Comparison of ENCODE assay signal across 28 cellular contexts in the genomic region with DNA sequence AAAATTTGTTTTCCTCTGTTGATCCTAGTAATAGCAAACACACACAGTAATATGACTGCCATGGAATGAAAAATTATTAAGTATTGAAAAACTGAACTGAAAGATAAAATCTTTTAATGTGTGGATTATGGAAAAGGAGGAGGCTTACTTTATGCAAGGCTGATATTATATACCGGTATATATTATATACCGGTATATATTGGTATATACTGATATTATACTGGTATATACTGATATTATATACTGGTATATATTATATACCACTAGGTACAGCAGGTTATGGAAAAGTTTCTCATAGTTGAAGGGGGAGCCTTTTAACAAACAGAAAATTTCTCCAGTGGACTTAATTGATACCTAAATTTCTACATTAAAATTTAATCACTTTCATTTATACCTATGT.
"Had no signal": no experiment of that assay in that cellular context is flagged by ENCODE, and none has a peak within 500 bp of the region (broad histone marks: within the 10 kb centered on the region; RNA-seq: fewer than 3 reads in every experiment).

No MANE protein-coding gene starts in this region.

- H3K4me3 ChIP-seq: stomach, suprapubic skin, testis, thoracic aorta, thyroid gland, tibial artery, tibial nerve, transverse colon, upper lobe of left lung, upper lobe of right lung, uterus, vagina had no signal

- H3K4me1 Mint-ChIP-seq: stimulated activated effector memory CD8-positive, alpha-beta T cell treated with anti-CD3 and anti-CD28 coated beads, Interleukin-12 subunit alpha, Interleukin-12 subunit beta, amount 100 ng/mL, for 72 hours; stimulated activated memory B cell treated with anti-CD40 and anti-IgM and Interleukin-4, amounts not matched to agents 10 μg/mL and 1 μg/mL and 100 μg/mL, for 72 hours; stimulated activated naive B cell treated with anti-CD40 and anti-IgM and Interleukin-4, amounts not matched to agents 10 μg/mL and 1 μg/mL and 100 μg/mL, for 72 hours; stimulated activated naive CD8-positive, alpha-beta T cell treated with anti-CD3 and anti-CD28 coated beads, Interleukin-15, amount 100 ng/mL, for 72 hours had no signal

- H3K9me3 ChIP-seq: stomach, suprapubic skin, testis, thoracic aorta, thyroid gland, tibial artery, tibial nerve, transverse colon, upper lobe of left lung, upper lobe of right lung, uterus, vagina had no signal

- DNase-seq: stimulated activated CD4-positive, alpha-beta T cell treated with anti-CD3 and anti-CD28 coated beads, Interleukin-2, amount 100 ng/mL, for 48 hours; stimulated activated CD4-positive, alpha-beta T cell treated with anti-CD3 and anti-CD28 coated beads, Interleukin-4, amount 100 ng/mL, for 1 hour; stimulated activated CD4-positive, alpha-beta T cell treated with anti-CD3 and anti-CD28 coated beads, Interleukin-4, amount 100 ng/mL, for 24 hours; stimulated activated CD4-positive, alpha-beta T cell treated with anti-CD3 and anti-CD28 coated beads, Interleukin-4, amount 100 ng/mL, for 4 hours; stimulated activated CD8-positive, alpha-beta memory T cell treated with anti-CD3 and anti-CD28 coated beads, Interleukin-4, amount 100 ng/mL, for 48 hours; stimulated activated naive B cell treated with anti-CD40 and anti-IgM and Interleukin-4, amounts not matched to agents 10 μg/mL and 1 μg/mL and 100 μg/mL, for 72 hours; stimulated activated naive CD4-positive, alpha-beta T cell; stimulated activated naive CD4-positive, alpha-beta T cell treated with Interleukin-2 at 50 U/mL for 16 hours; stimulated activated naive CD8-positive, alpha-beta T cell treated with anti-CD3 and anti-CD28 coated beads, Interleukin-15, amount 100 ng/mL, for 72 hours; stimulated activated naive CD8-positive, alpha-beta T cell treated with anti-CD3 and anti-CD28 coated beads, Interleukin-15, Interleukin-2, amounts not matched to agents 100 U/mL and 50 U/mL, for 24 hours; stomach; substantia nigra; testis; thyroid gland; tibial artery; transverse colon; trophoblast cell; upper lobe of left lung; upper lobe of right lung; uterus had no signal

- H3K27me3 Mint-ChIP-seq: stimulated activated memory B cell treated with anti-CD40 and anti-IgM and Interleukin-4, amounts not matched to agents 10 μg/mL and 1 μg/mL and 100 μg/mL, for 72 hours; stimulated activated naive B cell treated with anti-CD40 and anti-IgM and Interleukin-4, amounts not matched to agents 10 μg/mL and 1 μg/mL and 100 μg/mL, for 72 hours; stimulated activated naive CD8-positive, alpha-beta T cell treated with anti-CD3 and anti-CD28 coated beads, Interleukin-15, amount 100 ng/mL, for 72 hours; stimulated activated naive CD8-positive, alpha-beta T cell treated with anti-CD3 and anti-CD28 coated beads, Interleukin-15, Interleukin-2, amounts not matched to agents 100 ng/mL and 50 ng/mL, for 24 hours had no signal

- H3K27ac Mint-ChIP-seq: stimulated activated effector memory CD8-positive, alpha-beta T cell treated with anti-CD3 and anti-CD28 coated beads, Interleukin-12 subunit alpha, Interleukin-12 subunit beta, amount 100 ng/mL, for 72 hours; stimulated activated memory B cell treated with anti-CD40 and anti-IgM and Interleukin-4, amounts not matched to agents 10 μg/mL and 1 μg/mL and 100 μg/mL, for 72 hours; stimulated activated naive B cell treated with anti-CD40 and anti-IgM and Interleukin-4, amounts not matched to agents 10 μg/mL and 1 μg/mL and 100 μg/mL, for 72 hours; stimulated activated naive CD8-positive, alpha-beta T cell treated with anti-CD3 and anti-CD28 coated beads, Interleukin-15, Interleukin-2, amounts not matched to agents 100 ng/mL and 50 ng/mL, for 24 hours; type B pancreatic cell had no signal

- H3K36me3 ChIP-seq: stomach, suprapubic skin, thoracic aorta, thyroid gland, tibial artery, tibial nerve, transverse colon, upper lobe of left lung, upper lobe of right lung, uterus, vagina had no signal

- H3K36me3 Mint-ChIP-seq: stimulated activated effector memory CD8-positive, alpha-beta T cell treated with anti-CD3 and anti-CD28 coated beads, Interleukin-12 subunit alpha, Interleukin-12 subunit beta, amount 100 ng/mL, for 72 hours; stimulated activated memory B cell treated with anti-CD40 and anti-IgM and Interleukin-4, amounts not matched to agents 10 μg/mL and 1 μg/mL and 100 μg/mL, for 72 hours; stimulated activated naive B cell treated with anti-CD40 and anti-IgM and Interleukin-4, amounts not matched to agents 10 μg/mL and 1 μg/mL and 100 μg/mL, for 72 hours; type B pancreatic cell had no signal

- H3K9me3 Mint-ChIP-seq: stimulated activated effector memory CD8-positive, alpha-beta T cell treated with anti-CD3 and anti-CD28 coated beads, Interleukin-12 subunit alpha, Interleukin-12 subunit beta, amount 100 ng/mL, for 72 hours; stimulated activated memory B cell treated with anti-CD40 and anti-IgM and Interleukin-4, amounts not matched to agents 10 μg/mL and 1 μg/mL and 100 μg/mL, for 72 hours; stimulated activated naive B cell treated with anti-CD40 and anti-IgM and Interleukin-4, amounts not matched to agents 10 μg/mL and 1 μg/mL and 100 μg/mL, for 72 hours; stimulated activated naive CD8-positive, alpha-beta T cell treated with anti-CD3 and anti-CD28 coated beads, Interleukin-15, amount 100 ng/mL, for 72 hours; stimulated activated naive CD8-positive, alpha-beta T cell treated with anti-CD3 and anti-CD28 coated beads, Interleukin-15, Interleukin-2, amounts not matched to agents 100 ng/mL and 50 ng/mL, for 24 hours; type B pancreatic cell had no signal

- H3K4me1 ChIP-seq: stomach, suprapubic skin, testis, thyroid gland, tibial artery, tibial nerve, transverse colon, upper lobe of left lung, upper lobe of right lung, uterus, vagina had no signal

- H3K27ac ChIP-seq: stomach, suprapubic skin, testis, thoracic aorta, thyroid gland, tibial artery, tibial nerve, transverse colon, upper lobe of left lung, upper lobe of right lung, uterus, vagina had no signal

- H3K4me3 Mint-ChIP-seq: stimulated activated effector memory CD8-positive, alpha-beta T cell treated with anti-CD3 and anti-CD28 coated beads, Interleukin-12 subunit alpha, Interleukin-12 subunit beta, amount 100 ng/mL, for 72 hours; stimulated activated memory B cell treated with anti-CD40 and anti-IgM and Interleukin-4, amounts not matched to agents 10 μg/mL and 1 μg/mL and 100 μg/mL, for 72 hours; stimulated activated naive B cell treated with anti-CD40 and anti-IgM and Interleukin-4, amounts not matched to agents 10 μg/mL and 1 μg/mL and 100 μg/mL, for 72 hours; stimulated activated naive CD8-positive, alpha-beta T cell treated with anti-CD3 and anti-CD28 coated beads, Interleukin-15, amount 100 ng/mL, for 72 hours; stimulated activated naive CD8-positive, alpha-beta T cell treated with anti-CD3 and anti-CD28 coated beads, Interleukin-15, Interleukin-2, amounts not matched to agents 100 ng/mL and 50 ng/mL, for 24 hours; type B pancreatic cell had no signal
